Comparison of ENCODE assay signal across 8 cellular contexts in the genomic region with DNA sequence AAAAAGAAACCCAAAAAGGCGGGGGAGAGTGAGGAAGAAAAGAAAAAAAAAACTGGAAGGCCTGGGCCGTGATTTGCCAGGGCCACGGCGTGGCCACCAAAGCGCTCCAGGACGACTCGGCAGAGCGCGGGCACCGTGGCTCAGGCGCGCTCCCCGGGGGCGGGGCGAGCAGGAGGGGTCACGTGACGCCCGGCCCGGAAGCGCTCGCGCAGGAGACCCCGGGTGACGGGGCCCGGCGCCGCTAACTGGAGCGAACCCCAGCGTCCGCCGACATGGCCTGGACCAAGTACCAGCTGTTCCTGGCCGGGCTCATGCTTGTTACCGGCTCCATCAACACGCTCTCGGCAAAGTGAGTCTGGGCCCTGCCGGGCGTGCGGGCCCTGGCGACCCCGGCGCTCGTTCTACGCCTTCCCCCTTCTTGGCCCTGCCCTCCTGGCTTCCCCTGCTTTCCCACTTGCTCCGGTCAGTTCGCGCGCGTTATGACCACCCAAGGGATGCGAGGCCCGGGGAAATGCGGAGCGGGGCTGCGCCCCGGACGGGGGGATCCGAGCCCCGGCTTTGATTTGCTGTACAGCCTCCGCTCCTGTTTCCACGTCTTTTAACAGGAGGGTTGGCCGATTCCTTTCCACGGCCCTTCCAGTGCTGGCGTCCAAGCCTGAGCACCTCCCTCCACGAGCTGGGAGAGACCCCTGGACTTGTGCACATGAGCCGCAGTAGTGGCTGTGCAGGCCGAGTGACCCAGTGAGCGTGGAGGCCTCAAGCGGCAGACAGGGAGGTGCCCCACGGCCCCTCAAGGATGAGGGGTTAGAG. TPM values are rescaled to one million over a fixed set of nuclear protein-coding genes. Genes with fewer than 3 reads are reported as not detected.
DNase-seq lines count a peak whose midpoint lies in the region; ATAC-seq and TF ChIP-seq lines count a peak whose summit lies in the region.

A gene with protein sequence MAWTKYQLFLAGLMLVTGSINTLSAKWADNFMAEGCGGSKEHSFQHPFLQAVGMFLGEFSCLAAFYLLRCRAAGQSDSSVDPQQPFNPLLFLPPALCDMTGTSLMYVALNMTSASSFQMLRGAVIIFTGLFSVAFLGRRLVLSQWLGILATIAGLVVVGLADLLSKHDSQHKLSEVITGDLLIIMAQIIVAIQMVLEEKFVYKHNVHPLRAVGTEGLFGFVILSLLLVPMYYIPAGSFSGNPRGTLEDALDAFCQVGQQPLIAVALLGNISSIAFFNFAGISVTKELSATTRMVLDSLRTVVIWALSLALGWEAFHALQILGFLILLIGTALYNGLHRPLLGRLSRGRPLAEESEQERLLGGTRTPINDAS (plus strand): TSS at position 207 of the 810 bp plus-strand sequence. CDS start 66 bp downstream, at position 273.

- intact Hi-C loops in CD14-positive monocyte (cut with micrococcal nuclease), result loop anchor here in 1 of 2 donors (10.0 kb wide), 2 partner anchors 419 to 1969 kb away; a partner anchor contains a TSS

- peak within 1 kb of the TSS; percentile 95 for H3K4me3 ChIP-seq in epithelial cell of esophagus (ENCODE audit: low read length)
- peak within 1 kb of the TSS; percentile 95 for H3K4me3 ChIP-seq in mononuclear cell (ENCODE audit: low read length)

- H3K9me3 Mint-ChIP-seq in CD14-positive monocyte, result peaks cover 0 to 2% (median 0%) of the 10 kb centered on the region in 7 donors

- peaks cover 10 to 13% of the 10 kb centered on the region in 2 donors for H3K36me3 Mint-ChIP-seq in CD14-positive monocyte

- H3K4me1 ChIP-seq in mononuclear cell (ENCODE audit: insufficient read depth, low read length), result peaks cover 52% of the 10 kb centered on the region

- H3K27me3 ChIP-seq in mononuclear cell (ENCODE audit: insufficient read depth, low read length), result no peaks in the 10 kb centered on the region

- peaks cover 49% of the 10 kb centered on the region for H3K4me1 Mint-ChIP-seq in CD14-positive monocyte

- no peaks in the 10 kb centered on the region for H3K9me3 ChIP-seq in mononuclear cell (ENCODE audit: low read depth, low read length)

- H3K27me3 Mint-ChIP-seq in CD14-positive monocyte (ENCODE audit: low read depth in 3 of 3), result peaks cover 1 to 15% (median 8%) of the 10 kb centered on the region in 3 donors

- H3K27ac Mint-ChIP-seq in CD14-positive monocyte, result peak within 1 kb of the TSS; percentile 88 to 96 (median 94)

- peak; percentile 86 for ATAC-seq in GM19351 (IDR thresholded peaks at IDR 0.05; ENCODE audit: unreplicated experiment)
- ATAC-seq in HG03565 (IDR thresholded peaks at IDR 0.05; ENCODE audit: unreplicated experiment), result peak; percentile 80

- no peak for TF ChIP-seq CTCF in CD14-positive monocyte (IDR thresholded peaks at IDR 0.05)
- no peak for TF ChIP-seq CTCF in epithelial cell of esophagus (IDR thresholded peaks at IDR 0.05; ENCODE audit: insufficient read depth, low read depth, low read length, missing control alignments)

- H3K4me3 Mint-ChIP-seq in CD14-positive monocyte, result peak within 1 kb of the TSS; percentile 97 to 99

- DNase-seq in CD14-positive monocyte (ENCODE audit: low spot score), result peak; percentile 77
- DNase-seq in NOMO-1 treated with dmso at 0.1 percent for 144 hours (lab: John Stamatoyannopoulos, UW; ENCODE audit: unreplicated experiment), result peak; percentile 61
- DNase-seq in activated T-cell treated with anti-CD3 and anti-CD28 coated beads for 4 hours, result peak; percentile 75
- peak; percentile 78 for DNase-seq in epithelial cell of esophagus (ENCODE audit: low read depth)
- DNase-seq in stimulated activated CD8-positive, alpha-beta memory T cell treated with anti-CD3 and anti-CD28 coated beads, Interleukin-2, amount 100 ng/mL, for 48 hours (ENCODE audit: low read depth in 2 of 2), result peak; percentile 75 to 76

RNA-seq across cellular contexts. Expression of the gene that starts here (rescaled TPM):
- 10 to 100 TPM; 11.3 to 15.1 TPM for polyA plus RNA-seq in CD14-positive monocyte
- total RNA-seq in mononuclear cell, result 30.3 TPM

Comparison
In these comparisons a context has a peak if more than half of its experiments do, and no peak if none do; other contexts are left out.
1. Peak in every context shown above with its lines: DNase-seq, ATAC-seq and H3K4me3 ChIP-seq.